Comparison of ENCODE assay signal across 8 cellular contexts in the genomic region with DNA sequence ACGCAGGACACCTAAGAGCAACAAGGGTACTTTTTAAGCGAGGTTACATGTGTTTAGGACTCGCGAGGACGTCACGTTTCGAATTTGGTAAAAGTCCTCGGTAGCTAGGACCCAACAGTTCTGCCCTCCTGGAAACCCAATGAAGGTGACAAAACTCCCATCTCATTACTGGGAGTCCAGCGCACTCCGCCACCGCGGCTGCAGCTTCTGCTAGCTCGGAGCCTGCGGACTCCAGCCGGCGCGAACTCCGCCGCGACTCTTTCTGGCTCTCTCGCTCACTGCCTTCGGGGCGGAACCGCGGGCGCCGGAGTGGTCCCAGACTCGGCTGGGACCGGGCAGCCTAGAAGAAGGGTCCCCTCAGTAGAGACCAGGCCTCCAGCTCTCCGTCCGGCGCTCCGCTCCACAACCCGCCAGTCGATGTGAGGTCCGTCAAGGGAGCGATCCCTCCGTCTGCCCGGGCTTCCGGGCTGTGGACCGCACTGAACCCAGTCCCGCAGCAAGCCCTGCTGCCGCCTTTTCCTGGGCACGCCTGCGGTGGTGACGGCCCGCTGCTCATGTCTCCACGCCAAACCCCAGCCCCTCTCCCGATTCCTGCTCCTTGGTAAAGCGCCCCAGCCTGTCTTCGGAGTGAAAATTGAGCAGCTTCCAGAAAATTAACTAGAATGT. TPM values are rescaled to one million over a fixed set of nuclear protein-coding genes. Genes with fewer than 3 reads are reported as not detected.
DNase-seq lines count a peak whose midpoint lies in the region; ATAC-seq and TF ChIP-seq lines count a peak whose summit lies in the region.

No MANE protein-coding gene starts in this region.

- peaks cover 37% of the 10 kb centered on the region for H3K4me1 Mint-ChIP-seq in activated CD8-positive, alpha-beta T cell treated with anti-CD3 and anti-CD28 coated beads for 36 hours (ENCODE audit: low read depth)
- peaks cover 29% of the 10 kb centered on the region for H3K4me1 Mint-ChIP-seq in progenitor cell of endocrine pancreas (ENCODE audit: low read depth)

- no peaks in the 10 kb centered on the region for H3K9me3 Mint-ChIP-seq in activated CD8-positive, alpha-beta T cell treated with anti-CD3 and anti-CD28 coated beads for 36 hours
- no peaks in the 10 kb centered on the region for H3K9me3 Mint-ChIP-seq in progenitor cell of endocrine pancreas (ENCODE audit: low read depth)

- H3K4me3 Mint-ChIP-seq in activated CD8-positive, alpha-beta T cell treated with anti-CD3 and anti-CD28 coated beads for 36 hours = peak overlapping the region; percentile 86
- peak overlapping the region; percentile 68 for H3K4me3 Mint-ChIP-seq in progenitor cell of endocrine pancreas (ENCODE audit: low read depth)

- H3K4me3 ChIP-seq in heart left ventricle = peak overlapping the region; percentile 47 to 76 (median 64)

- no peak for TF ChIP-seq POLR2A in heart left ventricle (IDR thresholded peaks at IDR 0.05)

- CTCF ChIA-PET in activated CD8-positive, alpha-beta T cell treated with anti-CD3 and anti-CD28 coated beads for 36 hours (lab: Charles Lee) = interaction anchor here (1.0 to 5.9 kb wide), 2 partner anchors 12 to 503 kb away, joined by 3 to 56 read pairs; no protein-coding TSS in a partner anchor

- no peaks in the 10 kb centered on the region for H3K36me3 ChIP-seq in heart left ventricle

- no peaks in the 10 kb centered on the region for H3K9me3 ChIP-seq in heart left ventricle

- no peak overlapping the region for H3K27ac Mint-ChIP-seq in activated CD8-positive, alpha-beta T cell treated with anti-CD3 and anti-CD28 coated beads for 36 hours
- H3K27ac Mint-ChIP-seq in progenitor cell of endocrine pancreas = no peak overlapping the region

- peak overlapping the region in 9 of 12 donors; percentile 2 to 84 (median 47) for H3K27ac ChIP-seq in heart left ventricle

- peaks cover 68% of the 10 kb centered on the region for H3K27me3 Mint-ChIP-seq in activated CD8-positive, alpha-beta T cell treated with anti-CD3 and anti-CD28 coated beads for 36 hours
- peaks cover 73% of the 10 kb centered on the region for H3K27me3 Mint-ChIP-seq in progenitor cell of endocrine pancreas

- POLR2A ChIA-PET in activated CD8-positive, alpha-beta T cell treated with anti-CD3 and anti-CD28 coated beads for 36 hours (lab: Charles Lee) = interaction anchor here (1.2 kb wide), 1 partner anchor 14 kb away, joined by 4 read pairs; no protein-coding TSS in a partner anchor

- H3K4me1 ChIP-seq in heart left ventricle = peaks cover 0 to 48% (median 24%) of the 10 kb centered on the region in 12 donors

- ATAC-seq in activated CD8-positive, alpha-beta T cell treated with anti-CD3 and anti-CD28 coated beads for 36 hours = no peak
- peak in 3 of 4 donors; percentile 11 to 21 (median 17) for ATAC-seq in heart left ventricle

- 8 to 17% (median 10%) methylated on average over 40 to 51 of the region's 51 CpGs for WGBS in heart left ventricle, 4 donors

- intact Hi-C loops in activated CD8-positive, alpha-beta T cell treated with anti-CD3 and anti-CD28 coated beads for 36 hours (cut with micrococcal nuclease) = loop anchor here (5.0 to 10.0 kb wide), 2 partner anchors 609 to 837 kb away; no protein-coding TSS in a partner anchor
- intact Hi-C loops in heart left ventricle (cut with DNase I) = loop anchor here (5.0 to 10.0 kb wide), 18 partner anchors 303 to 937 kb away; no protein-coding TSS in a partner anchor

- TF ChIP-seq CTCF in activated CD8-positive, alpha-beta T cell treated with anti-CD3 and anti-CD28 coated beads for 36 hours (IDR thresholded peaks at IDR 0.05) = no peak
- TF ChIP-seq CTCF in heart left ventricle (IDR thresholded peaks at IDR 0.05) (no peak), progenitor cell of endocrine pancreas (IDR thresholded peaks at IDR 0.05; ENCODE audit: unreplicated experiment) (no peak)

- no peaks in the 10 kb centered on the region for H3K36me3 Mint-ChIP-seq in activated CD8-positive, alpha-beta T cell treated with anti-CD3 and anti-CD28 coated beads for 36 hours (ENCODE audit: low read depth)
- no peaks in the 10 kb centered on the region for H3K36me3 Mint-ChIP-seq in progenitor cell of endocrine pancreas (ENCODE audit: insufficient read depth)

- peaks cover 0 to 66% (median 18%) of the 10 kb centered on the region in 9 donors for H3K27me3 ChIP-seq in heart left ventricle

- DNase-seq in EH (ENCODE audit: low read depth) = peak; percentile 32
- DNase-seq in activated CD8-positive, alpha-beta T cell treated with anti-CD3 and anti-CD28 coated beads for 36 hours = no peak
- peak in 1 of 5 donors; percentile 77 for DNase-seq in heart left ventricle
- DNase-seq in progenitor cell of endocrine pancreas (ENCODE audit: low spot score, unreplicated experiment) = no peak
- no peak for DNase-seq in NCI-H2029 treated with DMSO at 0.1 percent for 48 hours (lab: John Stamatoyannopoulos, UW)
- DNase-seq in SIG-M5 treated with dmso at 0.1 percent for 504 hours (lab: John Stamatoyannopoulos, UW; ENCODE audit: unreplicated experiment) = no peak
- no peak for DNase-seq in NCI-H187 (lab: John Stamatoyannopoulos, UW)
- no peak for DNase-seq in hippocampal formation (lab: John Stamatoyannopoulos, UW)

RNA-seq across cellular contexts. Expression of gene OSR1, which starts 3.0 kb away (rescaled TPM):
- not detected for total RNA-seq in activated CD8-positive, alpha-beta T cell treated with anti-CD3 and anti-CD28 coated beads for 36 hours
- total RNA-seq in heart left ventricle (10 to 100 TPM in 2 of 9 donors, 1 to 10 TPM in 7; 1.4 to 26.0 (median 4.7) TPM), progenitor cell of endocrine pancreas (10.3 and 10.7 TPM in 2 replicates)
- polyA plus RNA-seq in heart left ventricle = 1 to 10 TPM; 3.5 to 6.0 TPM
